In genomic region chr17:44794699-44795413, GRCh38 we compare ENCODE assay signal across 9 cellular contexts. TPM values are rescaled to one million over a fixed set of nuclear protein-coding genes. Genes with fewer than 3 reads are reported as not detected.
A peak's percentile ranks its signal among the peaks of the same experiment; 100 is the strongest.
DNase-seq lines count a peak whose midpoint lies in the region; ATAC-seq, FAIRE-seq and TF ChIP-seq lines count a peak whose summit lies in the region.
"Had no signal": no experiment of that assay in that cellular context is flagged by ENCODE, and none has a peak within 500 bp of the region (broad histone marks: within the 10 kb centered on the region; RNA-seq: fewer than 3 reads in every experiment).

No MANE protein-coding gene starts in this region.

- CTCF ChIA-PET in IMR-90 (lab: Yijun Ruan, JAX): interaction anchor here (1.0 to 2.0 kb wide), 2 partner anchors 15 to 38 kb away, joined by 3 to 9 read pairs; no protein-coding TSS in a partner anchor

- peaks cover 26% of the 10 kb centered on the region for H3K4me1 ChIP-seq in IMR-90 (ENCODE audit: control insufficient read depth, insufficient read depth, low read length)
- H3K4me1 ChIP-seq in keratinocyte (ENCODE audit: control insufficient read depth, extremely low read depth, insufficient read depth, low read length): peaks cover 27% of the 10 kb centered on the region
- H3K4me1 ChIP-seq in tibial artery: peaks cover 0 to 44% (median 19%) of the 10 kb centered on the region in 4 donors

- peak overlapping the region; percentile 46; the same call in 1 of the 3 replicates for H2BK15ac ChIP-seq in IMR-90 (ENCODE audit: low read depth, low read length)

- H3K9me1 ChIP-seq in IMR-90 (ENCODE audit: insufficient read depth, low read length) (peaks cover 17% of the 10 kb centered on the region), keratinocyte (ENCODE audit: control insufficient read depth, extremely low read depth, insufficient read depth, low read length) (no peaks in the 10 kb centered on the region)

- H4K20me1 ChIP-seq in IMR-90 (ENCODE audit: insufficient read depth, low read length) (peaks cover 8% of the 10 kb centered on the region), keratinocyte (ENCODE audit: control insufficient read depth, extremely low read depth, insufficient read depth, low read length) (no peaks in the 10 kb centered on the region)

- peaks cover 5% of the 10 kb centered on the region for H3K36me3 ChIP-seq in IMR-90 (ENCODE audit: control insufficient read depth, insufficient read depth, low read length)
- H3K36me3 ChIP-seq in keratinocyte (ENCODE audit: control insufficient read depth in 2 of 2, extremely low read depth in 1 of 2, insufficient read depth in 2 of 2, low read length in 2 of 2): peaks cover 4 to 10% of the 10 kb centered on the region in 2 experiments
- no peaks in the 10 kb centered on the region for H3K36me3 ChIP-seq in tibial artery

- POLR2A ChIA-PET in IMR-90 (lab: Charles Lee; ENCODE audit: unreplicated experiment): interaction anchor here (0.6 kb wide), 1 partner anchor 218 kb away, joined by 6 read pairs; no protein-coding TSS in a partner anchor

- dilution Hi-C loops in IMR-90 (cut with HindIII; ENCODE audit: low sequenced_read_pairs, unreplicated experiment) (no loop called here), keratinocyte (cut with MboI; ENCODE audit: extremely low pct_ligation_motif_present, low sequenced_read_pairs) (no loop called here)

- H3K27me3 ChIP-seq in IMR-90 (ENCODE audit: control insufficient read depth, insufficient read depth, low read length) (no peaks in the 10 kb centered on the region), keratinocyte (ENCODE audit: control insufficient read depth, extremely low read depth, insufficient read depth, low read length) (no peaks in the 10 kb centered on the region), tibial artery (no peaks in the 10 kb centered on the region)

- H4K8ac ChIP-seq in IMR-90 (ENCODE audit: low read depth in 2 of 2, low read length in 2 of 2): peak overlapping the region; percentile 18 to 86; a peak in 3 of 4 replicates

- no peak for TF ChIP-seq RAD21 in IMR-90 (IDR thresholded peaks at IDR 0.05; ENCODE audit: low read length)

- peak overlapping the region; percentile 74 for H2BK120ac ChIP-seq in IMR-90 (ENCODE audit: low read depth, low read length)

- FAIRE-seq in keratinocyte (lab: Jason Lieb, UNC): peak; percentile 53

- no peaks in the 10 kb centered on the region for H3K79me2 ChIP-seq in keratinocyte (ENCODE audit: control insufficient read depth, insufficient read depth, low read length)

- H3K23ac ChIP-seq in IMR-90 (ENCODE audit: low read depth, low read length): peak overlapping the region; percentile 64; the same call in 1 of the 2 replicates

- H3K18ac ChIP-seq in IMR-90 (ENCODE audit: low read depth, low read length): peak overlapping the region; percentile 36

- ATAC-seq in IMR-90 (ENCODE audit: low read depth) (peak; percentile 84), HG02610 (IDR thresholded peaks at IDR 0.05; ENCODE audit: unreplicated experiment) (no peak)

- peak overlapping the region; percentile 51 for H3K56ac ChIP-seq in IMR-90 (ENCODE audit: extremely low read depth, insufficient read depth, low read length)

- peak; percentile 99 for DNase-seq in IMR-90
- peak; percentile 70 for DNase-seq in amniotic epithelial cell (ENCODE audit: low read depth)
- peak; percentile 59 for DNase-seq in keratinocyte (ENCODE audit: low read depth, low spot score)
- peak in 1 of 2 donors; percentile 73 for DNase-seq in tibial artery
- DNase-seq in NCI-H1436 (lab: John Stamatoyannopoulos, UW): no peak
- DNase-seq in NCI-H82 (lab: John Stamatoyannopoulos, UW): no peak
- no peak for DNase-seq in cortex of kidney (lab: John Stamatoyannopoulos, UW)

- H3K4me3 ChIP-seq in IMR-90 (ENCODE audit: insufficient read depth, low read depth, low read length): no peak overlapping the region
- H3K4me3 ChIP-seq in keratinocyte (ENCODE audit: control insufficient read depth in 2 of 3, extremely low read depth in 1 of 3, insufficient read depth in 2 of 3, low read depth in 1 of 3, low read length in 3 of 3): no peak overlapping the region
- peak overlapping the region; percentile 51 to 52 for H3K4me3 ChIP-seq in tibial artery

- H3K9ac ChIP-seq in IMR-90 (ENCODE audit: low read depth, low read length): no peak overlapping the region
- H3K9ac ChIP-seq in keratinocyte (ENCODE audit: control insufficient read depth, extremely low read depth, insufficient read depth, low read length): peak overlapping the region; percentile 15

- peak overlapping the region; percentile 79 for H4K91ac ChIP-seq in IMR-90 (ENCODE audit: insufficient read depth, low read depth, low read length)

- peak overlapping the region; percentile 46 for H3K14ac ChIP-seq in IMR-90 (replicated peaks; ENCODE audit: low read depth, low read length)

- H2AK5ac ChIP-seq in IMR-90 (ENCODE audit: low read depth, low read length): peak overlapping the region; percentile 74; the same call in 1 of the 2 replicates

- peak overlapping the region; percentile 78 for H2AK9ac ChIP-seq in IMR-90 (replicated peaks; ENCODE audit: low read depth, low read length, poor library complexity)

- H3K9me3 ChIP-seq in IMR-90 (ENCODE audit: control insufficient read depth, insufficient read depth, low read length): no peaks in the 10 kb centered on the region
- H3K9me3 ChIP-seq in keratinocyte (ENCODE audit: control insufficient read depth, low read depth, low read length): no peaks in the 10 kb centered on the region
- H3K9me3 ChIP-seq in tibial artery: no peaks in the 10 kb centered on the region

- intact Hi-C loops in IMR-90 (cut with micrococcal nuclease): loop anchor here (2.0 kb wide), 1 partner anchor 26 kb away; no protein-coding TSS in a partner anchor
- intact Hi-C loops in tibial artery (cut with DNase I; ENCODE audit: low total_unique reads): no loop called here

- H3K27ac ChIP-seq in IMR-90 (ENCODE audit: insufficient read depth, low read length): peak overlapping the region; percentile 78
- H3K27ac ChIP-seq in keratinocyte (ENCODE audit: control insufficient read depth, insufficient read depth, low read length): peak overlapping the region; percentile 51
- peak overlapping the region; percentile 81 to 89 for H3K27ac ChIP-seq in tibial artery

- in situ Hi-C loops in IMR-90 (cut with MboI; ENCODE audit: low sequenced_read_pairs): loop anchor here (5.0 kb wide), 1 partner anchor 32 kb away; no protein-coding TSS in a partner anchor

- BruUV-seq in IMR-90 (replicated peaks; lab: Mats Ljungman, UMichigan): no TSS peak

- peak overlapping the region; percentile 70 for H3K4ac ChIP-seq in IMR-90 (ENCODE audit: low read depth, low read length)

- H2AFZ ChIP-seq in IMR-90 (replicated peaks; ENCODE audit: low read length, poor library complexity) (peak overlapping the region; percentile 71), keratinocyte (ENCODE audit: control insufficient read depth, low read length) (no peak overlapping the region)

- TF ChIP-seq CTCF in IMR-90 (conservative IDR thresholded peaks at IDR 0.05; ENCODE audit: low read depth, low read length) (no peak), keratinocyte (optimal IDR thresholded peaks at IDR 0.05 in 1 of 3, IDR thresholded peaks at IDR 0.05 in 1 of 3, conservative IDR thresholded peaks at IDR 0.05 in 1 of 3; ENCODE audit: extremely low read depth in 1 of 3, insufficient read depth in 2 of 3, low read length in 3 of 3) (no peak), tibial artery (IDR thresholded peaks at IDR 0.05) (no peak)

- H3K4me2 ChIP-seq in IMR-90 (ENCODE audit: low read depth, low read length): peak overlapping the region; percentile 8; the same call in 1 of the 2 replicates
- H3K4me2 ChIP-seq in keratinocyte (ENCODE audit: control insufficient read depth, extremely low read depth, insufficient read depth, low read depth, low read length): peak overlapping the region; percentile 37

- H4K5ac ChIP-seq in IMR-90 (ENCODE audit: low read depth, low read length): peak overlapping the region; percentile 1

- 68% methylated on average over 3 of the region's 14 CpGs; no CpG with 5 or more reads in 1 of the 2 experiments for WGBS in IMR-90 (ENCODE audit: extremely low coverage in 2 of 2, insufficient read length in 1 of 2), 2 experiments

- H3K79me1 ChIP-seq in IMR-90 (ENCODE audit: low read depth in 1 of 2, low read length in 2 of 2): peaks cover 14 to 56% of the 10 kb centered on the region in 2 experiments; a peak in 3 of 4 replicates

- no peak for TF ChIP-seq POLR2A in IMR-90 (IDR thresholded peaks at IDR 0.05; ENCODE audit: low read depth, low read length)

- peak overlapping the region; percentile 64 for H2BK5ac ChIP-seq in IMR-90 (ENCODE audit: low read depth, low read length, poor library complexity, severe bottlenecking)

- H2BK20ac ChIP-seq in IMR-90 (ENCODE audit: low read depth, low read length): peak overlapping the region; percentile 34

RNA-seq across cellular contexts. Expression of gene GJC1, which starts 35.2 kb away (rescaled TPM):
- total RNA-seq in IMR-90 (2012; rRNA removed): 53.3 and 69.7 TPM in 2 replicates
- polyA plus RNA-seq in IMR-90 (2012; rRNA removed) (23.9 and 24.1 TPM in 2 replicates), keratinocyte (6.5 to 17.1 TPM (median 11.1 TPM) in 3 replicates)
- polyA plus RNA-seq in IMR-90 (2012; cell fraction: cytosol; rRNA removed): 7.1 and 11.9 TPM in 2 replicates
- polyA plus RNA-seq in IMR-90 (2012; cell fraction: nucleus; rRNA removed; ENCODE audit: low replicate concordance): 6.7 and 19.1 TPM in 2 replicates
- polyA plus RNA-seq in keratinocyte (2011; ENCODE audit: low read depth): 3.8 TPM
- polyA plus RNA-seq in keratinocyte (2011; cell fraction: cytosol; rRNA removed): 4.0 and 6.4 TPM in 2 replicates
- polyA plus RNA-seq in keratinocyte (2011; cell fraction: nucleus; rRNA removed): 17.4 and 18.2 TPM in 2 replicates
- polyA plus RNA-seq in keratinocyte (2012; ENCODE audit: low replicate concordance): 4.6 and 16.1 TPM in 2 replicates
- polyA minus RNA-seq in keratinocyte: 23.8 to 26.1 TPM (median 25.0 TPM) in 3 replicates
- polyA minus RNA-seq in keratinocyte (2011; cell fraction: cytosol; rRNA and poly(A)+ RNA removed): 6.3 TPM
- polyA minus RNA-seq in keratinocyte (2011; cell fraction: nucleus; rRNA and poly(A)+ RNA removed): 9.0 and 20.6 TPM in 2 replicates
- total RNA-seq: mononuclear cell had no signal

RNA-seq across cellular contexts. Expression of gene ADAM11, which starts 36.1 kb away (rescaled TPM):
- 0.28 and 0.36 TPM in 2 replicates for total RNA-seq in IMR-90 (2012; rRNA removed)
- polyA plus RNA-seq in IMR-90 (2012; rRNA removed) (0.46 and 0.53 TPM in 2 replicates), keratinocyte (0.03 to 0.17 TPM (median 0.15 TPM) in 3 replicates)
- 0.79 and 0.87 TPM in 2 replicates for polyA plus RNA-seq in IMR-90 (2012; cell fraction: cytosol; rRNA removed)
- polyA plus RNA-seq in IMR-90 (2012; cell fraction: nucleus; rRNA removed; ENCODE audit: low replicate concordance): 1.2 and 3.1 TPM in 2 replicates
- not detected for polyA plus RNA-seq in keratinocyte (2011; ENCODE audit: low read depth)
- 0.04 TPM in 1 of 2 replicates, not detected in the other for polyA plus RNA-seq in keratinocyte (2011; cell fraction: cytosol; rRNA removed)
- 0.08 and 0.15 TPM in 2 replicates for polyA plus RNA-seq in keratinocyte (2011; cell fraction: nucleus; rRNA removed)
- polyA plus RNA-seq in keratinocyte (2012; ENCODE audit: low replicate concordance): 0.06 TPM in 2 replicates
- polyA minus RNA-seq in keratinocyte: 0.03 to 0.20 TPM in 2 of 3 replicates, not detected in the other
- not detected for polyA minus RNA-seq in keratinocyte (2011; cell fraction: cytosol; rRNA and poly(A)+ RNA removed)
- polyA minus RNA-seq in keratinocyte (2011; cell fraction: nucleus; rRNA and poly(A)+ RNA removed): not detected in 2 replicates

RNA-seq across cellular contexts. Expression of gene HIGD1B, which starts 52.8 kb away (rescaled TPM):
- total RNA-seq in IMR-90 (2012; rRNA removed): not detected in 2 replicates
- not detected in 2 replicates for polyA plus RNA-seq in IMR-90 (2012; rRNA removed)
- not detected in 2 replicates for polyA plus RNA-seq in IMR-90 (2012; cell fraction: cytosol; rRNA removed)
- not detected in 2 replicates for polyA plus RNA-seq in IMR-90 (2012; cell fraction: nucleus; rRNA removed; ENCODE audit: low replicate concordance)
- not detected in 3 replicates for polyA plus RNA-seq in keratinocyte
- not detected for polyA plus RNA-seq in keratinocyte (2011; ENCODE audit: low read depth)
- not detected in 2 replicates for polyA plus RNA-seq in keratinocyte (2011; cell fraction: cytosol; rRNA removed)
- not detected in 2 replicates for polyA plus RNA-seq in keratinocyte (2011; cell fraction: nucleus; rRNA removed)
- 0.52 TPM in 1 of 2 replicates, not detected in the other for polyA plus RNA-seq in keratinocyte (2012; ENCODE audit: low replicate concordance)
- polyA minus RNA-seq in keratinocyte: not detected in 3 replicates
- polyA minus RNA-seq in keratinocyte (2011; cell fraction: cytosol; rRNA and poly(A)+ RNA removed): not detected
- not detected in 2 replicates for polyA minus RNA-seq in keratinocyte (2011; cell fraction: nucleus; rRNA and poly(A)+ RNA removed)
- total RNA-seq: mononuclear cell had no signal

Comparison
In these comparisons a context has a peak if more than half of its experiments do, and no peak if none do; other contexts are left out.
1. DNase-seq: peak in IMR-90 (single experiment), amniotic epithelial cell (single experiment) and keratinocyte (single experiment); none in NCI-H1436 (single experiment), NCI-H82 (single experiment) and cortex of kidney (single experiment).
2. H3K4me3 ChIP-seq: peak in tibial artery (2 of 2); none in IMR-90 (single experiment) and keratinocyte (0 of 3).
3. Peak in every context shown above with its lines, with median percentiles within 50 percentile points of each other: H3K27ac ChIP-seq.